ENCODE assay signal across 16 cellular contexts in genomic region chr7:13414661-13415105, GRCh38.
DNase-seq lines count a peak whose midpoint lies in the region; ATAC-seq and TF ChIP-seq lines count a peak whose summit lies in the region.
"Had no signal": no experiment of that assay in that cellular context is flagged by ENCODE, and none has a peak within 500 bp of the region (broad histone marks: within the 10 kb centered on the region; RNA-seq: fewer than 3 reads in every experiment).

No MANE protein-coding gene starts in this region.

- no peak for ATAC-seq in GM19328 (IDR thresholded peaks at IDR 0.05; ENCODE audit: unreplicated experiment)
- ATAC-seq: stimulated activated naive CD8-positive, alpha-beta T cell treated with anti-CD3 and anti-CD28 coated beads, Interleukin-15, amount 100 ng/mL, for 72 hours; T-helper 17 cell had no signal

- H2BK5ac ChIP-seq in mesendoderm (ENCODE audit: low read length): no peak overlapping the region

- H3K4me2 ChIP-seq in GM23248 (ENCODE audit: unreplicated experiment) (no peak overlapping the region), mammary epithelial cell (ENCODE audit: insufficient read depth, low read depth, low read length) (no peak overlapping the region), mesendoderm (ENCODE audit: low read length) (no peak overlapping the region)

- H3K36me3 ChIP-seq in GM23248 (ENCODE audit: low read depth) (no peaks in the 10 kb centered on the region), mammary epithelial cell (ENCODE audit: insufficient read depth, low read length) (no peaks in the 10 kb centered on the region), mesendoderm (ENCODE audit: control insufficient read depth, insufficient read depth, low read length) (no peaks in the 10 kb centered on the region)
- H3K36me3 ChIP-seq: prostate gland had no signal

- no peak overlapping the region for H4K8ac ChIP-seq in mesendoderm (ENCODE audit: low read depth, low read length)

- H2BK15ac ChIP-seq in mesendoderm (replicated peaks; ENCODE audit: low read depth): no peak overlapping the region

- H4K20me1 ChIP-seq in GM23248 (ENCODE audit: insufficient read depth): no peaks in the 10 kb centered on the region
- peaks cover 2% of the 10 kb centered on the region for H4K20me1 ChIP-seq in mammary epithelial cell (ENCODE audit: insufficient read depth, low read length)

- no peak overlapping the region for H3K56ac ChIP-seq in mesendoderm (ENCODE audit: low read length)

- no TSS peak for BruUV-seq in mammary epithelial cell (replicated peaks; lab: Mats Ljungman, UMichigan)

- no peaks in the 10 kb centered on the region for H3K4me1 ChIP-seq in GM23248 (ENCODE audit: insufficient read depth)
- H3K4me1 ChIP-seq in mammary epithelial cell (ENCODE audit: insufficient read depth, low read length): no peaks in the 10 kb centered on the region
- H3K4me1 ChIP-seq in mesendoderm (ENCODE audit: control insufficient read depth, low read depth, low read length): no peaks in the 10 kb centered on the region
- H3K4me1 ChIP-seq: prostate gland had no signal

- CTCF ChIA-PET in mammary epithelial cell (lab: Charles Lee; ENCODE audit: low non-redundant PET): no interaction called here

- no peaks in the 10 kb centered on the region for H3K9me2 ChIP-seq in GM23248 (ENCODE audit: insufficient read depth)

- TF ChIP-seq CTCF in mammary epithelial cell (conservative IDR thresholded peaks at IDR 0.05 in 1 of 2, IDR thresholded peaks at IDR 0.05 in 1 of 2; ENCODE audit: extremely low read depth in 1 of 2, insufficient read depth in 1 of 2, low read depth in 1 of 2, low read length in 2 of 2): no peak

- H3K9ac ChIP-seq in GM23248 (no peak overlapping the region), mammary epithelial cell (ENCODE audit: insufficient read depth, low read length) (no peak overlapping the region), mesendoderm (ENCODE audit: low read length) (no peak overlapping the region)

- no peak overlapping the region for H3K23ac ChIP-seq in mesendoderm (ENCODE audit: low read length)

- no peak overlapping the region for H2AFZ ChIP-seq in GM23248
- H2AFZ ChIP-seq in mammary epithelial cell (ENCODE audit: low read depth, low read length): no peak overlapping the region

- H2AK5ac ChIP-seq in mesendoderm (ENCODE audit: low read length): no peak overlapping the region

- no peaks in the 10 kb centered on the region for H3K79me1 ChIP-seq in mesendoderm (ENCODE audit: low read length)

- H3K27me3 ChIP-seq in GM23248 (replicated peaks; ENCODE audit: insufficient read depth) (no peaks in the 10 kb centered on the region), mammary epithelial cell (ENCODE audit: insufficient read depth, low read length) (peaks cover 2% of the 10 kb centered on the region), mesendoderm (ENCODE audit: insufficient read depth, low read length, poor library complexity) (no peaks in the 10 kb centered on the region)

- DNase-seq in GM23248 (peak; percentile 11), NCI-H2171 (lab: John Stamatoyannopoulos, UW) (peak; percentile 41), mammary epithelial cell (peak; percentile 44), mesendoderm (peak; percentile 1), T-helper 9 cell (no peak), posterior vena cava (ENCODE audit: low spot score) (no peak), GOT3 (lab: John Stamatoyannopoulos, UW) (no peak)
- DNase-seq: activated CD4-positive, alpha-beta memory T cell treated with anti-CD3 and anti-CD28 coated beads, Interleukin-2, amount 10 ng/mL, durations not matched to agents 7 days and 5 days; CD4-positive, CD25-positive, alpha-beta regulatory T cell; midbrain; NCI-H1048; stimulated activated CD4-positive, alpha-beta T cell treated with anti-CD3 and anti-CD28 coated beads, Interleukin-4, amount 100 ng/mL, for 24 hours; stimulated activated naive CD8-positive, alpha-beta T cell treated with anti-CD3 and anti-CD28 coated beads, Interleukin-15, amount 100 ng/mL, for 72 hours; T-helper 17 cell had no signal

- H3K4me3 ChIP-seq in GM23248 (no peak overlapping the region), mammary epithelial cell (replicated peaks in 1 of 3; ENCODE audit: insufficient read depth in 1 of 3, low read depth in 2 of 3, low read length in 3 of 3) (no peak overlapping the region), mesendoderm (ENCODE audit: low read length) (no peak overlapping the region)
- H3K4me3 ChIP-seq: prostate gland had no signal

- H4K5ac ChIP-seq in mesendoderm (ENCODE audit: low read length): no peak overlapping the region

- no peak overlapping the region for H3K27ac ChIP-seq in GM23248
- H3K27ac ChIP-seq in mammary epithelial cell (ENCODE audit: insufficient read depth, low read depth, low read length): no peak overlapping the region
- H3K27ac ChIP-seq in mesendoderm (ENCODE audit: low read depth, low read length): no peak overlapping the region
- H3K27ac ChIP-seq: prostate gland had no signal

- no peaks in the 10 kb centered on the region for H3K79me2 ChIP-seq in GM23248 (ENCODE audit: insufficient read depth)
- no peaks in the 10 kb centered on the region for H3K79me2 ChIP-seq in mammary epithelial cell (ENCODE audit: insufficient read depth, low read length)
- H3K79me2 ChIP-seq in mesendoderm (ENCODE audit: control insufficient read depth, insufficient read depth, low read length): no peaks in the 10 kb centered on the region

- H3K4ac ChIP-seq in mesendoderm (ENCODE audit: low read depth, low read length): no peak overlapping the region

- dilution Hi-C loops in mammary epithelial cell (cut with HindIII; ENCODE audit: low sequenced_read_pairs): no loop called here

- H3F3A ChIP-seq in GM23248 (ENCODE audit: insufficient read depth): no peaks in the 10 kb centered on the region

- intact Hi-C loops in mammary epithelial cell (cut with micrococcal nuclease) (no loop called here), posterior vena cava (cut with DNase I) (no loop called here)

- no peaks in the 10 kb centered on the region for H3K9me3 ChIP-seq in GM23248 (ENCODE audit: low read depth)
- no peaks in the 10 kb centered on the region for H3K9me3 ChIP-seq in mammary epithelial cell (replicated peaks; ENCODE audit: insufficient read depth, low read length)
- H3K9me3 ChIP-seq: prostate gland had no signal

- H3K18ac ChIP-seq in mesendoderm (ENCODE audit: low read length): no peak overlapping the region

- 25 to 26% methylated on average over 5 of the region's 5 CpGs for WGBS in GM23248 (ENCODE audit: low coverage in 1 of 2, low lambda C conversion rate in 2 of 2, missing lambda C conversion rate in 2 of 2), 2 experiments
- 0% methylated on average over 5 of the region's 5 CpGs for WGBS in mammary epithelial cell (ENCODE audit: low coverage, missing lambda C conversion rate)
- no CpG with 5 or more reads among the region's 5 CpGs for WGBS in mesendoderm (ENCODE audit: extremely low coverage, insufficient coverage, low lambda C conversion rate)

- in situ Hi-C loops in GM23248 (cut with MboI) (no loop called here), mammary epithelial cell (cut with MboI; ENCODE audit: low sequenced_read_pairs in 2 of 2) (no loop called here)

- no peak overlapping the region for H2BK120ac ChIP-seq in mesendoderm (ENCODE audit: low read depth, low read length)

Comparison
In these comparisons a context has a peak if more than half of its experiments do, and no peak if none do; other contexts are left out.
1. DNase-seq: peak in GM23248 (single experiment), NCI-H2171 (single experiment), mammary epithelial cell (single experiment) and mesendoderm (single experiment); none in T-helper 9 cell (single experiment), posterior vena cava (single experiment) and GOT3 (single experiment).